ENCODE assay signal across 8 cellular contexts in the genomic region with DNA sequence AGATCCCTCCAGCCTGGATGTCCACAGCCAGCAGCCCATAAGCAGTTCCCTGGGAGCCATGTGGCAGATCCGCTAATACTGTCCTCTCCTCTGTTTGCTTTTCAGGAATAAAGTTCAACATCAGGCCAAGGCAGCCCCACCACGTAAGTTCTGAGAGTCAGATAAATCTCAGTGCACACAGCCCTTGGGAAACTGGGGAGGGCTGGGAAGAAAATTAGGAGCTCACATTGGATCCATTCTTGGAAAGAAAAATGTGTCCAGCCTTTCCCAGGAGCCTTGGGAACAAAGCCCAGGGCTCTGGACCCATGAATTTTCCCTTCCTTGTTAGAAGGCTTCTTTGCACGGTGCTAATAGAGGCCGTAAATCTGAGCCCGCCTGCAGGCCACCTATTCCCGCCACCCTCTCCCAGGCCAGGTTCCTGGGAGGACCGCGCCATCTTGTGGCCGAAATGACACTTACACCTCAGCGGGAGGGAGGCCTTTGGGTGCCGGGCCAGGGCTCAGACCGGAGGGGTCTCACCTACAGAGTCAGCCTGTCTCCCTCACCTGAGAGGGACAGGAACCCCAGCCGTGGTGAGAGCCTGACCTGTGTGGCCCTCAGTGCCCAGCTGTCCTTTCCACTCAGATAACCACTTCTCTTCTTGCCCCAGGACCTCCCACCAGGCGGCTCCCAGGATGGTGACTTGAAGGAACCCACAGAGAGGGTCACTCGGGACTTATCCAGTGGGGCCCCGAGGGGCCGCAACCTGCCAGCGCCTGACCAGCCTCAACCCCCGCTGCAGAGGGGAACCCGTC. TPM values are rescaled to one million over a fixed set of nuclear protein-coding genes. Genes with fewer than 3 reads are reported as not detected.
A peak's percentile ranks its signal among the peaks of the same experiment; 100 is the strongest.
DNase-seq lines count a peak whose midpoint lies in the region; ATAC-seq and TF ChIP-seq lines count a peak whose summit lies in the region.

No MANE protein-coding gene starts in this region.

- no peak overlapping the region for H3K18ac ChIP-seq in neuronal stem cell (ENCODE audit: low read length)

- no peak overlapping the region for H3K27ac ChIP-seq in Panc1 (ENCODE audit: low read length)
- no peak overlapping the region for H3K27ac ChIP-seq in neuronal stem cell (replicated peaks; ENCODE audit: low read length)
- no peak overlapping the region for H3K27ac ChIP-seq in tibial nerve

- no peak overlapping the region for H2BK120ac ChIP-seq in neuronal stem cell (ENCODE audit: low read depth, low read length)

- intact Hi-C loops in Panc1 (cut with micrococcal nuclease; ENCODE audit: unreplicated experiment): loop anchor here (2.0 to 5.0 kb wide), 3 partner anchors 341 to 524 kb away; no protein-coding TSS in a partner anchor

- H2BK5ac ChIP-seq in neuronal stem cell (ENCODE audit: low read length): peak overlapping the region; percentile 66

- H3K36me3 ChIP-seq in GM06990 (ENCODE audit: control insufficient read depth, insufficient read depth, low read length): no peaks in the 10 kb centered on the region
- no peaks in the 10 kb centered on the region for H3K36me3 ChIP-seq in Panc1 (ENCODE audit: control insufficient read depth, insufficient read depth, low read length)
- no peaks in the 10 kb centered on the region for H3K36me3 ChIP-seq in neuronal stem cell (replicated peaks in 1 of 2; ENCODE audit: control insufficient read depth in 2 of 2, insufficient read depth in 2 of 2, low read length in 2 of 2)
- H3K36me3 ChIP-seq in tibial nerve: no peaks in the 10 kb centered on the region

- H3K9ac ChIP-seq in neuronal stem cell (ENCODE audit: low read depth, low read length, poor library complexity): peak overlapping the region; percentile 51

- TF ChIP-seq POLR2A in tibial nerve (IDR thresholded peaks at IDR 0.05): no peak

- no CpG with 5 or more reads among the region's 20 CpGs for WGBS in neuronal stem cell (ENCODE audit: extremely low coverage in 2 of 2, insufficient read length in 2 of 2, insufficient replicate concordance in 1 of 2), 2 donors
- 33 to 38% methylated on average over 14 to 20 of the region's 20 CpGs for WGBS in tibial nerve, 2 donors

- H2BK15ac ChIP-seq in neuronal stem cell (ENCODE audit: low read length): no peak overlapping the region

- TF ChIP-seq CTCF in GM06990 (IDR thresholded peaks at IDR 0.05; ENCODE audit: insufficient read depth, low read length, poor library complexity, severe bottlenecking) (peak; percentile 79), Panc1 (IDR thresholded peaks at IDR 0.05) (peak; percentile 96), tibial nerve (IDR thresholded peaks at IDR 0.05) (peak; percentile 64 to 85 (median 80))

- H4K91ac ChIP-seq in neuronal stem cell (ENCODE audit: low read depth, low read length, poor library complexity): no peak overlapping the region

- no peaks in the 10 kb centered on the region for H3K9me3 ChIP-seq in Panc1 (ENCODE audit: control insufficient read depth, insufficient read depth, low read depth, low read length)
- H3K9me3 ChIP-seq in neuronal stem cell (replicated peaks in 1 of 2; ENCODE audit: control insufficient read depth in 2 of 2, insufficient read depth in 1 of 2, low read depth in 1 of 2, low read length in 2 of 2): no peaks in the 10 kb centered on the region
- no peaks in the 10 kb centered on the region for H3K9me3 ChIP-seq in tibial nerve

- H3K23ac ChIP-seq in neuronal stem cell (ENCODE audit: low read depth, low read length, poor library complexity): no peak overlapping the region

- no peak overlapping the region for H2BK12ac ChIP-seq in neuronal stem cell (ENCODE audit: low read length)

- H3K4me2 ChIP-seq in neuronal stem cell (ENCODE audit: insufficient read depth, low read length, poor library complexity, severe bottlenecking): no peak overlapping the region

- ATAC-seq in Panc1 (peak; percentile 89), GM19324 (IDR thresholded peaks at IDR 0.05; ENCODE audit: low FRiP score, unreplicated experiment) (no peak)

- H3K4ac ChIP-seq in neuronal stem cell (ENCODE audit: low read length): no peak overlapping the region

- H3K27me3 ChIP-seq in GM06990 (replicated peaks; ENCODE audit: control insufficient read depth, insufficient read depth, low read length) (no peaks in the 10 kb centered on the region; the same call in 1 of the 2 replicates), Panc1 (ENCODE audit: control insufficient read depth, insufficient read depth, low read length) (peaks cover 11% of the 10 kb centered on the region), neuronal stem cell (ENCODE audit: control insufficient read depth in 3 of 3, insufficient read depth in 3 of 3, low read depth in 1 of 3, low read length in 3 of 3) (peaks cover 0 to 19% (median 4%) of the 10 kb centered on the region in 3 experiments), tibial nerve (peaks cover 0 to 30% of the 10 kb centered on the region in 2 donors)

- H3K79me1 ChIP-seq in neuronal stem cell (ENCODE audit: low read depth, low read length): peaks cover 2% of the 10 kb centered on the region

- BruUV-seq in Panc1 (replicated peaks; lab: Mats Ljungman, UMichigan): no TSS peak

- TF ChIP-seq EP300 in tibial nerve (IDR thresholded peaks at IDR 0.05): no peak

- peak overlapping the region; percentile 38 for H3K14ac ChIP-seq in neuronal stem cell (ENCODE audit: low read length)

- no peak overlapping the region for H2AK5ac ChIP-seq in neuronal stem cell (ENCODE audit: low read depth, low read length)

- H2AFZ ChIP-seq in neuronal stem cell (ENCODE audit: low read length): no peak overlapping the region

- in situ Hi-C loops in Panc1 (cut with HindIII; ENCODE audit: low pct_unique_long_range_greater_than_20kb, low sequenced_read_pairs): no loop called here

- H4K8ac ChIP-seq in neuronal stem cell (ENCODE audit: low read depth, low read length): no peak overlapping the region

- peak; percentile 38 for DNase-seq in GM06990 (ENCODE audit: extremely low read depth, insufficient read length)
- DNase-seq in Kasumi-1 (lab: John Stamatoyannopoulos, UW): peak; percentile 36 to 61
- no peak for DNase-seq in Panc1 (ENCODE audit: low read depth, low spot score)
- peak; percentile 43 for DNase-seq in activated T-helper 1 cell treated with Interleukin-2 at 50 U/mL for 16 hours (ENCODE audit: low read depth)
- peak; percentile 52 for DNase-seq in fibroblast of peridontal ligament (ENCODE audit: extremely low read depth)
- DNase-seq in neuronal stem cell (ENCODE audit: low spot score): peak; percentile 69
- DNase-seq in tibial nerve (ENCODE audit: low spot score in 2 of 2): peak in 1 of 2 donors; percentile 73

- CTCF ChIA-PET in Panc1 (lab: Charles Lee): interaction anchor here (0.6 to 3.7 kb wide), 6 partner anchors 14 to 433 kb away, joined by 3 to 45 read pairs (median 4); no protein-coding TSS in a partner anchor

- H3K4me3 ChIP-seq in GM06990 (replicated peaks; ENCODE audit: low read depth, low read length) (no peak overlapping the region), Panc1 (ENCODE audit: low read depth in 2 of 2, low read length in 2 of 2) (no peak overlapping the region), neuronal stem cell (ENCODE audit: low read length in 2 of 2) (no peak overlapping the region), tibial nerve (no peak overlapping the region)

- POLR2A ChIA-PET in Panc1 (lab: Charles Lee): no interaction called here

- H3K4me1 ChIP-seq in Panc1 (ENCODE audit: control insufficient read depth, insufficient read depth, low read length) (no peaks in the 10 kb centered on the region), neuronal stem cell (ENCODE audit: control insufficient read depth in 2 of 2, insufficient read depth in 1 of 2, low read depth in 1 of 2, low read length in 2 of 2) (no peaks in the 10 kb centered on the region), tibial nerve (no peaks in the 10 kb centered on the region)

RNA-seq across cellular contexts. Expression of gene KCTD15, which starts 25.2 kb away (rescaled TPM):
- total RNA-seq in Panc1 (2021; ENCODE audit: unreplicated experiment): 27.8 TPM
- 46.7 TPM for polyA plus RNA-seq in Panc1 (2012; ENCODE audit: insufficient read length)
- polyA plus RNA-seq in neuronal stem cell (2013, experiment 1 of 2): 20.7 TPM
- 20.9 TPM for polyA plus RNA-seq in neuronal stem cell (2013, experiment 2 of 2)
- 10 to 100 TPM in 3 of 4 donors, 1 to 10 TPM in 1; 6.7 to 51.0 (median 22.1) TPM for total RNA-seq in tibial nerve
